ENCODE assay signal across 10 cellular contexts in genomic region chr20:58894652-58895051, GRCh38. TPM values are rescaled to one million over a fixed set of nuclear protein-coding genes. Genes with fewer than 3 reads are reported as not detected.
DNase-seq lines count a peak whose midpoint lies in the region; ATAC-seq and TF ChIP-seq lines count a peak whose summit lies in the region.
"Had no signal": no experiment of that assay in that cellular context is flagged by ENCODE, and none has a peak within 500 bp of the region (broad histone marks: within the 10 kb centered on the region; RNA-seq: fewer than 3 reads in every experiment).

No MANE protein-coding gene starts in this region.

- no peak overlapping the region for H2AFZ ChIP-seq in MM.1S (ENCODE audit: low read length)
- no peak overlapping the region for H2AFZ ChIP-seq in neural progenitor cell (replicated peaks)

- no peaks in the 10 kb centered on the region for H3K27me3 ChIP-seq in CD8-positive, alpha-beta T cell (ENCODE audit: insufficient read depth, low read length)
- no peaks in the 10 kb centered on the region for H3K27me3 ChIP-seq in MM.1S (replicated peaks; ENCODE audit: insufficient read depth, low read length)
- H3K27me3 ChIP-seq in neural progenitor cell = peaks cover 3% of the 10 kb centered on the region
- H3K27me3 ChIP-seq in uterus = no peaks in the 10 kb centered on the region
- H3K27me3 ChIP-seq: gastroesophageal sphincter had no signal

- H3K9me2 ChIP-seq in MM.1S (replicated peaks; ENCODE audit: insufficient read depth, low read length) = no peaks in the 10 kb centered on the region

- H3K4me1 Mint-ChIP-seq in CD8-positive, alpha-beta T cell (ENCODE audit: low read depth) = peaks cover 67% of the 10 kb centered on the region
- peaks cover 60% of the 10 kb centered on the region for H3K4me1 Mint-ChIP-seq in neural progenitor cell

- H3K9ac ChIP-seq in MM.1S (ENCODE audit: low read length) = peak overlapping the region; percentile 96; the same call in 1 of the 2 replicates
- peak overlapping the region; percentile 24 for H3K9ac ChIP-seq in neural progenitor cell

- CTCF ChIA-PET in CD8-positive, alpha-beta T cell (lab: Charles Lee) = no interaction called here

- intact Hi-C loops in CD8-positive, alpha-beta T cell (cut with DNase I, micrococcal nuclease) = loop anchor here (5.0 to 10.0 kb wide), 4 partner anchors 268 to 1502 kb away; partner anchors contain the start of genes RAB22A (in 1 of the 2), RBM38 (in 1 of the 2), SYCP2 (in 1 of the 2) and ZNF831 (in 1 of the 2)
- intact Hi-C loops in uterus (cut with DNase I; ENCODE audit: low total_unique reads) = loop anchor here (10.0 kb wide), 1 partner anchor 90 kb away; the partner anchor contains the start of gene NELFCD

- H4K20me1 ChIP-seq in MM.1S (ENCODE audit: insufficient read depth, low read length) (peaks cover 21% of the 10 kb centered on the region; the same call in 1 of the 2 replicates), neural progenitor cell (ENCODE audit: low read depth) (peaks cover 72% of the 10 kb centered on the region)

- H3K36me3 Mint-ChIP-seq in CD8-positive, alpha-beta T cell = peaks cover 58% of the 10 kb centered on the region
- peaks cover 17% of the 10 kb centered on the region for H3K36me3 Mint-ChIP-seq in neural progenitor cell

- H3K4me2 ChIP-seq in MM.1S (ENCODE audit: low read depth, low read length) (peak overlapping the region; percentile 73), neural progenitor cell (peak overlapping the region; percentile 95)

- H3F3A ChIP-seq in MM.1S (ENCODE audit: insufficient read depth, low read length) (peaks cover 4% of the 10 kb centered on the region; the same call in 1 of the 2 replicates), neural progenitor cell (ENCODE audit: low read depth) (peaks cover 64% of the 10 kb centered on the region)

- H3K27me3 Mint-ChIP-seq in CD8-positive, alpha-beta T cell (ENCODE audit: low read depth) = no peaks in the 10 kb centered on the region
- peaks cover 6% of the 10 kb centered on the region for H3K27me3 Mint-ChIP-seq in neural progenitor cell (ENCODE audit: insufficient read depth, low read depth)

- no peaks in the 10 kb centered on the region for H3K9me3 Mint-ChIP-seq in CD8-positive, alpha-beta T cell
- H3K9me3 Mint-ChIP-seq in neural progenitor cell = no peaks in the 10 kb centered on the region

- TF ChIP-seq POLR2A in uterus (IDR thresholded peaks at IDR 0.05) = no peak

- H3K36me3 ChIP-seq in CD8-positive, alpha-beta T cell (ENCODE audit: insufficient read depth, low read length) = peaks cover 2% of the 10 kb centered on the region
- H3K36me3 ChIP-seq in MM.1S (replicated peaks; ENCODE audit: insufficient read depth, low read length) (peaks cover 18% of the 10 kb centered on the region), neural progenitor cell (no peaks in the 10 kb centered on the region), uterus (no peaks in the 10 kb centered on the region)
- H3K36me3 ChIP-seq: gastroesophageal sphincter had no signal

- peaks cover 48% of the 10 kb centered on the region for H3K4me1 ChIP-seq in CD8-positive, alpha-beta T cell (ENCODE audit: insufficient read depth, low read length)
- H3K4me1 ChIP-seq in MM.1S (ENCODE audit: low read length) (peaks cover 22% of the 10 kb centered on the region), neural progenitor cell (peaks cover 68% of the 10 kb centered on the region), uterus (peaks cover 16 to 25% of the 10 kb centered on the region in 2 donors)

- no peaks in the 10 kb centered on the region for H3K9me3 ChIP-seq in CD8-positive, alpha-beta T cell (ENCODE audit: low read length)
- no peaks in the 10 kb centered on the region for H3K9me3 ChIP-seq in MM.1S (replicated peaks; ENCODE audit: insufficient read depth, low read length)
- no peaks in the 10 kb centered on the region for H3K9me3 ChIP-seq in neural progenitor cell (ENCODE audit: low read depth)
- H3K9me3 ChIP-seq in uterus = no peaks in the 10 kb centered on the region
- H3K9me3 ChIP-seq: gastroesophageal sphincter had no signal

- no peak overlapping the region for H3K27ac ChIP-seq in CD8-positive, alpha-beta T cell (ENCODE audit: low read depth, low read length)
- no peak overlapping the region; the same call in 1 of the 2 replicates for H3K27ac ChIP-seq in MM.1S (ENCODE audit: low read length)
- H3K27ac ChIP-seq in coronary artery = peak overlapping the region; percentile 41 to 61
- H3K27ac ChIP-seq in neural progenitor cell = peak overlapping the region; percentile 9
- peak overlapping the region in 1 of 2 donors; percentile 58 for H3K27ac ChIP-seq in uterus

- H3K4me3 Mint-ChIP-seq in CD8-positive, alpha-beta T cell = peak overlapping the region; percentile 74
- peak overlapping the region; percentile 53 for H3K4me3 Mint-ChIP-seq in neural progenitor cell

- POLR2A ChIA-PET in CD8-positive, alpha-beta T cell (lab: Charles Lee) = no interaction called here

- no peak for DNase-seq in CD8-positive, alpha-beta T cell
- DNase-seq in MM.1S = no peak
- no peak for DNase-seq in coronary artery (ENCODE audit: low spot score)
- DNase-seq in neural progenitor cell (ENCODE audit: low spot score) = no peak
- no peak for DNase-seq in HPDE6-E6E7 (ENCODE audit: extremely low spot score)
- DNase-seq in NCI-H2107 treated with DMSO at 0.1 percent for 48 hours (lab: John Stamatoyannopoulos, UW; ENCODE audit: unreplicated experiment) = no peak
- no peak for DNase-seq in uterus
- DNase-seq in HuH-7 (ENCODE audit: low spot score) = no peak

- no peak for TF ChIP-seq CTCF in CD8-positive, alpha-beta T cell (IDR thresholded peaks at IDR 0.05)
- TF ChIP-seq CTCF in MM.1S (IDR thresholded peaks at IDR 0.05; ENCODE audit: low read length) = no peak
- TF ChIP-seq CTCF in coronary artery (IDR thresholded peaks at IDR 0.05) = no peak
- no peak for TF ChIP-seq CTCF in neural progenitor cell (IDR thresholded peaks at IDR 0.05)
- no peak for TF ChIP-seq CTCF in uterus (IDR thresholded peaks at IDR 0.05)

- H3K27ac Mint-ChIP-seq in CD8-positive, alpha-beta T cell = peak overlapping the region; percentile 89
- H3K27ac Mint-ChIP-seq in neural progenitor cell = no peak overlapping the region

- no peak overlapping the region for H3K4me3 ChIP-seq in CD8-positive, alpha-beta T cell (ENCODE audit: low read depth, low read length)
- H3K4me3 ChIP-seq in MM.1S (ENCODE audit: low read length) = no peak overlapping the region
- peak overlapping the region; percentile 81 for H3K4me3 ChIP-seq in coronary artery
- H3K4me3 ChIP-seq in neural progenitor cell = peak overlapping the region; percentile 80
- H3K4me3 ChIP-seq in uterus = no peak overlapping the region

- H3K79me2 ChIP-seq in MM.1S (ENCODE audit: low read length) (peaks cover 87% of the 10 kb centered on the region), neural progenitor cell (ENCODE audit: low read depth) (peaks cover 89% of the 10 kb centered on the region)

- no peak for ATAC-seq in CD8-positive, alpha-beta T cell
- ATAC-seq: gastroesophageal sphincter, sciatic nerve had no signal

RNA-seq across cellular contexts. Expression of gene GNAS, which starts 42.1 kb away (rescaled TPM):
- 1,000 to 10,000 TPM; 1,064 to 1,097 TPM for total RNA-seq in CD8-positive, alpha-beta T cell
- total RNA-seq in neural progenitor cell (ENCODE audit: low replicate concordance) (794 and 973 TPM in 2 replicates), uterus (100 to 1,000 TPM; 281 to 822 (median 446) TPM)

RNA-seq across cellular contexts. Expression of gene GNAS-AS1, which starts 44.0 kb away (rescaled TPM):
- under 1 TPM in 1 of 2 experiments, not detected in 1; 0.28 TPM for total RNA-seq in CD8-positive, alpha-beta T cell
- total RNA-seq in neural progenitor cell (ENCODE audit: low replicate concordance) = 5.8 and 6.4 TPM in 2 replicates
- 1 to 10 TPM in 2 of 4 donors, under 1 TPM in 1, not detected in 1; 0.77 to 3.4 (median 1.2) TPM for total RNA-seq in uterus

Comparison
In these comparisons a context has a peak if more than half of its experiments do, and no peak if none do; other contexts are left out.
1. H3K27ac ChIP-seq: peak in coronary artery (2 of 2) and neural progenitor cell (single experiment); none in CD8-positive, alpha-beta T cell (single experiment) and MM.1S (single experiment).
2. H3K4me3 ChIP-seq: peak in coronary artery (single experiment) and neural progenitor cell (single experiment); none in CD8-positive, alpha-beta T cell (single experiment), MM.1S (single experiment) and uterus (0 of 2).